ENCODE assay signal across 1 cellular context in genomic region chr15:66387176-66388056, GRCh38.
A peak's percentile ranks its signal among the peaks of the same experiment; 100 is the strongest.
TF ChIP-seq lines count a peak whose summit lies in the region.

No MANE protein-coding gene starts in this region.

TF ChIP-seq in K562, 482 proteins besides CTCF, POLR2A, EP300 and RAD21 (continued from another document):
- TF ChIP-seq JUND (IDR thresholded peaks at IDR 0.05; ENCODE audit: borderline replicate concordance, low read depth, low read length) = no peak
- no peak for TF ChIP-seq JUND (tag; IDR thresholded peaks at IDR 0.05; ENCODE audit: borderline replicate concordance, low read depth, low read length)
- no peak for TF ChIP-seq ZC3H11A (IDR thresholded peaks at IDR 0.05; ENCODE audit: low read depth, low read length)
- peak; percentile 67; the same call in 1 of the 2 replicates for TF ChIP-seq L3MBTL2 (IDR thresholded peaks at IDR 0.05)
- no peak for TF ChIP-seq KLF10 (CRISPR knock-in tag; IDR thresholded peaks at IDR 0.05)
- no peak for TF ChIP-seq ZBTB5 (IDR thresholded peaks at IDR 0.05)
- no peak for TF ChIP-seq ZNF23 (CRISPR knock-in tag; IDR thresholded peaks at IDR 0.05)
- no peak for TF ChIP-seq MAFG (tag; conservative IDR thresholded peaks at IDR 0.05)
- no peak for TF ChIP-seq HNRNPL (IDR thresholded peaks at IDR 0.05; ENCODE audit: low read depth, low read length)
- TF ChIP-seq DNMT1 (IDR thresholded peaks at IDR 0.05) = no peak
- TF ChIP-seq CBFB (CRISPR knock-in tag; IDR thresholded peaks at IDR 0.05) = no peak
- TF ChIP-seq SAP30 (IDR thresholded peaks at IDR 0.05; ENCODE audit: borderline replicate concordance, insufficient read depth, low read depth, low read length, poor library complexity, severe bottlenecking) = peak; percentile 43
- TF ChIP-seq CREM (IDR thresholded peaks at IDR 0.05; ENCODE audit: low read depth) = peak; percentile 30; the same call in 1 of the 2 replicates
- no peak for TF ChIP-seq ELF1 (tag; IDR thresholded peaks at IDR 0.05)
- no peak for TF ChIP-seq ATF2 (CRISPR knock-in tag; IDR thresholded peaks at IDR 0.05)
- no peak for TF ChIP-seq KLF1 (tag; IDR thresholded peaks at IDR 0.05)
- no peak for TF ChIP-seq KLF16 (IDR thresholded peaks at IDR 0.05)
- no peak for TF ChIP-seq ZNF134 (CRISPR knock-in tag; conservative IDR thresholded peaks at IDR 0.05)
- TF ChIP-seq LARP7 (IDR thresholded peaks at IDR 0.05) = no peak
- no peak for TF ChIP-seq ILF3 (IDR thresholded peaks at IDR 0.05; ENCODE audit: borderline replicate concordance)
- no peak for TF ChIP-seq HMBOX1 (IDR thresholded peaks at IDR 0.05)
- TF ChIP-seq SIN3A (IDR thresholded peaks at IDR 0.05; ENCODE audit: borderline replicate concordance in 2 of 2, control insufficient read depth in 1 of 2, low read depth in 2 of 2, low read length in 2 of 2) = peak in 1 of 2 experiments; percentile 11; a peak in 2 of 4 replicates
- TF ChIP-seq ARNT (IDR thresholded peaks at IDR 0.05) = no peak
- peak; percentile 87 for TF ChIP-seq HNRNPLL (IDR thresholded peaks at IDR 0.05; ENCODE audit: low read depth, low read length, poor library complexity, severe bottlenecking)
- TF ChIP-seq YBX1 (IDR thresholded peaks at IDR 0.05) = no peak
- TF ChIP-seq JUN (IDR thresholded peaks at IDR 0.05; ENCODE audit: borderline replicate concordance, low read depth, low read length) = no peak; the same call in 1 of the 2 replicates
- TF ChIP-seq JUN (CRISPR knock-in tag; IDR thresholded peaks at IDR 0.05; ENCODE audit: borderline replicate concordance) = no peak
